ENCODE assay signal across 8 cellular contexts in the genomic region with DNA sequence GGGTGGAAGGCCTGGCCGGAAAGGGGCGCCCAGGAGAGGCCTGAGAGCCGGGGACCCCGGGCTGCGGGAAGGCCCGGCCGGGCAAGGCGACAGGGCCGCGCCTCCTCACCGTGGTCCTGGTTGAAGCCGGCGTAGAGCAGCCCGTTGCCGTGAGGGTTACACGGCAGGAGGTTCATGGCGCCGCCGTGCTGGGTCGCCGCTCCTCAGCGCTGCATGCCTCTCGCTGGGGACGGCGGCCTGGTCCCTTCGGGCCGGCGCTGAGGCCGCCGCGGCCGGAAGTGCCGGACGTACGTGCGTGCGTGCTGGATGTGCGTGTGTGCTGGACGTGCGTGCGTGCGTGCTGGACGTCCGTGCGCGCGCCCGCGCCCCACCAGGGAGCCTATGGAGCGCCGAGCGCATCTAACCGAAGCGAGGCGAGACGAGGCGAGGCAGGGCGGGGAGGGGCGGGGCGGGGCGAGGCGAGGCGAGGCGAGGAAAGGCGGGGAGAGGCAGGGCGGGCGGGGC. TPM values are rescaled to one million over a fixed set of nuclear protein-coding genes. Genes with fewer than 3 reads are reported as not detected.
DNase-seq lines count a peak whose midpoint lies in the region; ATAC-seq, FAIRE-seq and TF ChIP-seq lines count a peak whose summit lies in the region.

WDR45B (minus strand) TSS at position 280 of the 504 bp plus-strand sequence; CDS start at position 176, 104 bp downstream.

- peak within 1 kb of the TSS; percentile 87 for H3K4me3 ChIP-seq in Jurkat, Clone E6-1 (ENCODE audit: low read length)
- peak within 1 kb of the TSS; percentile 79 for H3K4me3 ChIP-seq in PC-9
- H3K4me3 ChIP-seq in mucosa of rectum (ENCODE audit: low read length in 2 of 2) = peak within 1 kb of the TSS; percentile 82 to 89

- intact Hi-C loops in PC-9 (cut with micrococcal nuclease; ENCODE audit: unreplicated experiment) = loop anchor here (1.0 to 10.0 kb wide), 2 partner anchors 67 to 104 kb away; partner anchors contain the start of genes FN3KRP and TBCD

- H3K9me2 ChIP-seq in PC-9 (ENCODE audit: insufficient read depth) = no peaks in the 10 kb centered on the region

- H4K20me1 ChIP-seq in PC-9 (ENCODE audit: insufficient read depth) = peaks cover 37% of the 10 kb centered on the region

- H3K9me3 ChIP-seq in PC-9 (ENCODE audit: insufficient read depth, low read depth) (no peaks in the 10 kb centered on the region), mucosa of rectum (ENCODE audit: control insufficient read depth in 2 of 2, low read length in 2 of 2) (no peaks in the 10 kb centered on the region)

- peak; percentile 73 for ATAC-seq in GM21576 (IDR thresholded peaks at IDR 0.05; ENCODE audit: unreplicated experiment)

- H3K27me3 ChIP-seq in PC-9 (ENCODE audit: insufficient read depth, low read depth) (no peaks in the 10 kb centered on the region), mucosa of rectum (ENCODE audit: control insufficient read depth in 2 of 2, insufficient read depth in 2 of 2, low read length in 2 of 2) (no peaks in the 10 kb centered on the region)

- TF ChIP-seq CTCF in D721Med (IDR thresholded peaks at IDR 0.05; ENCODE audit: insufficient read depth, missing control alignments) (no peak), PC-9 (conservative IDR thresholded peaks at IDR 0.05) (no peak)

- H3K4me1 ChIP-seq in PC-9 (replicated peaks; ENCODE audit: insufficient read depth) = no peaks in the 10 kb centered on the region; the same call in 1 of the 2 replicates
- H3K4me1 ChIP-seq in mucosa of rectum (ENCODE audit: control insufficient read depth in 2 of 2, insufficient read depth in 2 of 2, low read length in 2 of 2) = peaks cover 14 to 16% of the 10 kb centered on the region in 2 donors

- peak within 1 kb of the TSS; percentile 74 for H2AFZ ChIP-seq in PC-9

- no peak for FAIRE-seq in D721Med (lab: Jason Lieb, UNC)

- peaks cover 47% of the 10 kb centered on the region for H3K79me2 ChIP-seq in PC-9 (ENCODE audit: low read depth)

- peaks cover 8% of the 10 kb centered on the region; the same call in 1 of the 2 replicates for H3F3A ChIP-seq in PC-9 (ENCODE audit: insufficient read depth, low read depth)

- H3K27ac ChIP-seq in PC-9 = peak within 1 kb of the TSS; percentile 80
- peak within 1 kb of the TSS; percentile 95 to 97 for H3K27ac ChIP-seq in mucosa of rectum (ENCODE audit: low read depth in 2 of 2, low read length in 2 of 2)

- CTCF ChIA-PET in PC-9 (lab: Charles Lee) = no interaction called here

- peak within 1 kb of the TSS; percentile 88 for H3K4me2 ChIP-seq in PC-9

- TF ChIP-seq POLR2A in erythroblast (IDR thresholded peaks at IDR 0.05; ENCODE audit: low read length) = peak; percentile 77

- no TSS peak for BruUV-seq in PC-9 (replicated peaks; lab: Mats Ljungman, UMichigan)

- DNase-seq in D721Med (ENCODE audit: insufficient read length, low spot score) (peak; percentile 96), PC-9 (peak; percentile 82 to 95), erythroblast (lab: John Stamatoyannopoulos, UW) (peak; percentile 93 to 97)
- peak; percentile 86 for DNase-seq in Jurkat, Clone E6-1 (ENCODE audit: low read depth, low spot score)
- peak; percentile 88 for DNase-seq in activated T-cell treated with anti-CD3 and anti-CD28 coated beads, Interleukin-2, amount 50 U/mL, for 1 hour
- DNase-seq in stimulated activated CD8-positive, alpha-beta memory T cell treated with anti-CD3 and anti-CD28 coated beads, Interleukin-4, amount 100 ng/mL, for 4 hours (ENCODE audit: low read depth in 2 of 2, low spot score in 1 of 2) = peak; percentile 66 to 77

- peak within 1 kb of the TSS; percentile 89 to 95 for H3K9ac ChIP-seq in mucosa of rectum (ENCODE audit: low read depth in 1 of 2, low read length in 2 of 2)

- H3K36me3 ChIP-seq in PC-9 (ENCODE audit: low read depth) = no peaks in the 10 kb centered on the region
- H3K36me3 ChIP-seq in mucosa of rectum (ENCODE audit: control insufficient read depth in 2 of 2, insufficient read depth in 2 of 2, low read length in 2 of 2) = peaks cover 11 to 14% of the 10 kb centered on the region in 2 donors

- POLR2A ChIA-PET in PC-9 (lab: Charles Lee; ENCODE audit: unreplicated experiment) = no interaction called here

RNA-seq across cellular contexts. Expression of gene WDR45B, which starts in this region (rescaled TPM):
- 50.9 TPM for polyA plus RNA-seq in Jurkat, Clone E6-1 (2012; ENCODE audit: insufficient read depth, insufficient read length)
- total RNA-seq in PC-9 (2021) = 65.1 and 84.9 TPM in 2 replicates

Comparison
In these comparisons a context has a peak if more than half of its experiments do, and no peak if none do; other contexts are left out.
1. Peak in every context shown above with its lines: DNase-seq, ATAC-seq, H3K4me3 ChIP-seq and H3K27ac ChIP-seq.